ENCODE assay signal across 24 cellular contexts in the genomic region with DNA sequence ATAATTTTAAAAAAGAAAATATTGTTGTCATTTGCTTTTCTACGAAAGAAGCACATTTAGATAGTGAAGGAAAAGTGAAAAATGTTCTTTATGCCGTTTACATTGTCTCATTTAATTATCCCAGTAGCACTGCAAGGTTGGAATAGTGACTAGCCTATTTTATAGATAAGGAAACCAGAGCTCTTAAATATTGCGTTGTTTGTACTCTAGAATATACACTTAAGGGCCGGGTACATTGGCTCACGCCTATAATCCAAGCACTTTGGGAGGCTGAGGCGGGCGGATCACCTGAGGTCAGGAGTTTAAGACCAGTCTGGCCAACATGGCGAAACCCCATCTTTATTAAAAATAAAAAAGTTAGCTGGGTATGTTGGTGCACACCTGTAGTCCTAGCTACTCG.
DNase-seq lines count a peak whose midpoint lies in the region; ATAC-seq, FAIRE-seq and TF ChIP-seq lines count a peak whose summit lies in the region.
"Had no signal": no experiment of that assay in that cellular context is flagged by ENCODE, and none has a peak within 500 bp of the region (broad histone marks: within the 10 kb centered on the region; RNA-seq: fewer than 3 reads in every experiment).

No MANE protein-coding gene starts in this region.

- H3K4me3 ChIP-seq in A549: no peak overlapping the region
- no peak overlapping the region for H3K4me3 ChIP-seq in smooth muscle cell
- H3K4me3 ChIP-seq: BLaER1 treated with 17β-estradiol and CSF1 and Interleukin-3, amounts not matched to agents 10 nM and 100 nM; HAP-1 had no signal

- H3K36me3 ChIP-seq in smooth muscle cell (ENCODE audit: low read depth): no peaks in the 10 kb centered on the region
- H3K36me3 ChIP-seq: BE2C, HAP-1 had no signal

- TF ChIP-seq EP300 in A549 (IDR thresholded peaks at IDR 0.05): no peak

- POLR2A ChIA-PET in A549 (lab: Yijun Ruan, JAX) (no interaction called here), RWPE1 (lab: Yijun Ruan, JAX; ENCODE audit: low non-redundant PET) (no interaction called here)

- no peak for TF ChIP-seq RAD21 in A549 (conservative IDR thresholded peaks at IDR 0.05 in 1 of 2, IDR thresholded peaks at IDR 0.05 in 1 of 2)

- 88% methylated on average over 9 of the region's 9 CpGs for WGBS in A549 (ENCODE audit: missing lambda C conversion rate)
- WGBS in smooth muscle cell (ENCODE audit: low lambda C conversion rate): 91% methylated on average over 9 of the region's 9 CpGs

- no peak overlapping the region for H3K9ac ChIP-seq in smooth muscle cell (ENCODE audit: low read depth)
- H3K9ac ChIP-seq: BLaER1 treated with 17β-estradiol and CSF1 and Interleukin-3, amounts not matched to agents 10 nM and 100 nM had no signal

- no peak for ATAC-seq in A549
- peak; percentile 80 for ATAC-seq in left colon

- no peak overlapping the region for H2AFZ ChIP-seq in smooth muscle cell (ENCODE audit: low read depth)

- H3K9me3 ChIP-seq in A549 (no peaks in the 10 kb centered on the region), smooth muscle cell (replicated peaks; ENCODE audit: low read depth) (no peaks in the 10 kb centered on the region)
- H3K9me3 ChIP-seq: BE2C; BLaER1 treated with 17β-estradiol and CSF1 and Interleukin-3, amounts not matched to agents 10 nM and 100 nM; HAP-1 had no signal

- FAIRE-seq in A549 (lab: Jason Lieb, UNC): no peak
- FAIRE-seq: A204.1, G401.6, GM12892, H54 had no signal

- H3K79me2 ChIP-seq in smooth muscle cell (ENCODE audit: low read depth): peaks cover 100% of the 10 kb centered on the region

- TF ChIP-seq POLR2A in A549 (IDR thresholded peaks at IDR 0.05; ENCODE audit: low read length): no peak

- H3K27ac ChIP-seq in A549 (peak overlapping the region; percentile 87 to 92), RWPE1 (peak overlapping the region; percentile 54), smooth muscle cell (ENCODE audit: low read depth) (peak overlapping the region; percentile 99)
- H3K27ac ChIP-seq: 22Rv1 had no signal

- no peak for TF ChIP-seq CTCF in A549 (IDR thresholded peaks at IDR 0.05)
- TF ChIP-seq CTCF in RWPE1 (conservative IDR thresholded peaks at IDR 0.05; ENCODE audit: low read depth): no peak
- TF ChIP-seq CTCF in smooth muscle cell (IDR thresholded peaks at IDR 0.05; ENCODE audit: borderline replicate concordance, insufficient read depth, poor library complexity, severe bottlenecking): no peak

- CTCF ChIA-PET in A549 (lab: Yijun Ruan, JAX): interaction anchor here (2.5 kb wide), 1 partner anchor 13 kb away, joined by 10 read pairs; no protein-coding TSS in a partner anchor
- CTCF ChIA-PET in RWPE1 (lab: Yijun Ruan, JAX): no interaction called here

- H3K4me2 ChIP-seq in A549: no peak overlapping the region
- H3K4me2 ChIP-seq in smooth muscle cell: no peak overlapping the region

- H3K4me1 ChIP-seq in A549: peaks cover 90% of the 10 kb centered on the region
- H3K4me1 ChIP-seq in smooth muscle cell (ENCODE audit: low read depth): peaks cover 24% of the 10 kb centered on the region
- H3K4me1 ChIP-seq: BE2C had no signal

- H3F3A ChIP-seq in smooth muscle cell (ENCODE audit: low read depth): peaks cover 38% of the 10 kb centered on the region

- DNase-seq in A549 (ENCODE audit: low read depth in 1 of 2, low spot score in 1 of 2) (no peak), RWPE1 (ENCODE audit: low spot score) (no peak), left colon (no peak), smooth muscle cell (lab: John Stamatoyannopoulos, UW; ENCODE audit: unreplicated experiment) (no peak), DMS 273 (lab: John Stamatoyannopoulos, UW; ENCODE audit: unreplicated experiment) (no peak), superior temporal gyrus (ENCODE audit: extremely low spot score) (no peak)
- DNase-seq in activated naive CD4-positive, alpha-beta T cell (lab: John Stamatoyannopoulos, UW): no peak
- DNase-seq: ACHN; AML-193; BE2C; Calu3; CD4-positive, alpha-beta memory T cell; COR-L47; DMS153; DND-41; GOT3; HFFc6 had no signal

- intact Hi-C loops in left colon (cut with DNase I, micrococcal nuclease): no loop called here

- H4K20me1 ChIP-seq in smooth muscle cell (ENCODE audit: low read depth): peaks cover 100% of the 10 kb centered on the region

- no peaks in the 10 kb centered on the region for H3K27me3 ChIP-seq in smooth muscle cell (ENCODE audit: low read depth)
- H3K27me3 ChIP-seq: BE2C; BLaER1 treated with 17β-estradiol and CSF1 and Interleukin-3, amounts not matched to agents 10 nM and 100 nM had no signal

TF ChIP-seq in A549, 52 proteins besides CTCF, POLR2A, EP300 and RAD21:
- TF ChIP-seq ZSCAN20 (CRISPR knock-in tag; IDR thresholded peaks at IDR 0.05) (no peak), CBX2 (IDR thresholded peaks at IDR 0.05; ENCODE audit: borderline replicate concordance, low read depth) (no peak), RCOR1 (IDR thresholded peaks at IDR 0.05; ENCODE audit: low read depth, low read length) (no peak), SMC3 (IDR thresholded peaks at IDR 0.05) (no peak), MAFK (IDR thresholded peaks at IDR 0.05; ENCODE audit: partially characterized antibody) (no peak), RFX5 (IDR thresholded peaks at IDR 0.05) (no peak)
- TF ChIP-seq, protein P1, sequence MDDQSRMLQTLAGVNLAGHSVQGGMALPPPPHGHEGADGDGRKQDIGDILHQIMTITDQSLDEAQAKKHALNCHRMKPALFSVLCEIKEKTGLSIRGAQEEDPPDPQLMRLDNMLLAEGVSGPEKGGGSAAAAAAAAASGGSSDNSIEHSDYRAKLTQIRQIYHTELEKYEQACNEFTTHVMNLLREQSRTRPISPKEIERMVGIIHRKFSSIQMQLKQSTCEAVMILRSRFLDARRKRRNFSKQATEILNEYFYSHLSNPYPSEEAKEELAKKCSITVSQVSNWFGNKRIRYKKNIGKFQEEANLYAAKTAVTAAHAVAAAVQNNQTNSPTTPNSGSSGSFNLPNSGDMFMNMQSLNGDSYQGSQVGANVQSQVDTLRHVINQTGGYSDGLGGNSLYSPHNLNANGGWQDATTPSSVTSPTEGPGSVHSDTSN (IDR thresholded peaks at IDR 0.05): no peak
- TF ChIP-seq, protein P2, sequence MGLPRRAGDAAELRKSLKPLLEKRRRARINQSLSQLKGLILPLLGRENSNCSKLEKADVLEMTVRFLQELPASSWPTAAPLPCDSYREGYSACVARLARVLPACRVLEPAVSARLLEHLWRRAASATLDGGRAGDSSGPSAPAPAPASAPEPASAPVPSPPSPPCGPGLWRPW (IDR thresholded peaks at IDR 0.05): no peak
